17 cellular contexts compared by ENCODE assay signal in genomic region chr9:133553978-133554713, GRCh38.
"Had no signal": no experiment of that assay in that cellular context is flagged by ENCODE, and none has a peak within 500 bp of the region (broad histone marks: within the 10 kb centered on the region; RNA-seq: fewer than 3 reads in every experiment).

No MANE protein-coding gene starts in this region.

- DNase-seq: activated CD4-positive, alpha-beta memory T cell treated with anti-CD3 and anti-CD28 coated beads, Interleukin-2, amount 10 ng/mL, durations not matched to agents 7 days and 5 days; activated CD4-positive, alpha-beta T cell treated with anti-CD3 and anti-CD28 coated beads, Interleukin-2, amount 50 U/mL, for 1 hour; activated CD4-positive, CD25-positive, alpha-beta regulatory T cell; activated gamma-delta T cell; activated naive CD4-positive, alpha-beta T cell treated with anti-CD3 and anti-CD28 coated beads for 36 hours; activated T-cell treated with anti-CD3 and anti-CD28 coated beads for 4 hours; activated T-cell treated with anti-CD3 and anti-CD28 coated beads, Interleukin-2, amount 50 U/mL, for 48 hours; amygdala; MG63; NCI-H1105; NCI-H1436; NCI-H187; NCI-H2081; NCI-H446; NCI-H524; PC-9; SHP77 treated with DMSO at 0.1 percent for 48 hours had no signal

- H3K9me3 ChIP-seq: MG63 had no signal

- H3K4me2 ChIP-seq: PC-9 had no signal

- H3K27ac ChIP-seq: PC-9 had no signal

- H3K4me3 ChIP-seq: MG63, PC-9 had no signal

- H3K27me3 ChIP-seq: MG63 had no signal

- H3K36me3 ChIP-seq: MG63 had no signal

- H2AFZ ChIP-seq: PC-9 had no signal
